Comparison of ENCODE assay signal across 1 cellular context in the genomic region with DNA sequence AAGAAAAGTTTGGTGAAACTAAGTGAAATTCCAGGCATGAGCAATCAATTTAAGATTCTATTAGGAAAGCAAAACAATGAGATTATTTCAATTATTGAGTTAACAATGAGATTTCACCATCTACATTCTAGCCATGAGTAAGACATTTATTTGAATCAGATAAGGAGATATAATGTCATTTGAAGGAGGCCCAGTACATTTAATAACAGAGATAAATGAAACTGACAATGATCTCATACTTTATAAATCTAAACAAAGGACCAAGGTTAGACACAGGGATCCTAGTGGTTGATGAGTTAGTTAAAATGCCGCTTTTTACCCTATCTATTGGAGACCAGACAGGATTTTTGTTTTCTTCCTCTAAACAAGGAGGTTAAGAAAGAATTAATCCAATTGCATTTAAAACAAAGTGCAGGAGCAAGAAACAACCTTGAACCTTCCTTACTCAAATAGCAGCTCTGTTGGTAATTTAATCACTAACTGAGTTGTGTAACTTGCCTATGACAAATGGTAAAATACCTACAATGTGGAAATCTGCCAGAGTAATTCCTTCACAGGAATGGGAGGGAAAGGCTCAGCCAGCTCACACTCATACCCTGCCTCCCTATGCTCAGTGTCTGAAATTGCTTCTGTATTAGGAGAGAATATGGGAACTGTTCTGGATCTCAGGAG.
TF ChIP-seq lines count a peak whose summit lies in the region.

No MANE protein-coding gene starts in this region.

TF ChIP-seq in HEK293, 187 proteins besides CTCF, POLR2A, EP300 and RAD21 (continued from another document):
- TF ChIP-seq, protein P1, sequence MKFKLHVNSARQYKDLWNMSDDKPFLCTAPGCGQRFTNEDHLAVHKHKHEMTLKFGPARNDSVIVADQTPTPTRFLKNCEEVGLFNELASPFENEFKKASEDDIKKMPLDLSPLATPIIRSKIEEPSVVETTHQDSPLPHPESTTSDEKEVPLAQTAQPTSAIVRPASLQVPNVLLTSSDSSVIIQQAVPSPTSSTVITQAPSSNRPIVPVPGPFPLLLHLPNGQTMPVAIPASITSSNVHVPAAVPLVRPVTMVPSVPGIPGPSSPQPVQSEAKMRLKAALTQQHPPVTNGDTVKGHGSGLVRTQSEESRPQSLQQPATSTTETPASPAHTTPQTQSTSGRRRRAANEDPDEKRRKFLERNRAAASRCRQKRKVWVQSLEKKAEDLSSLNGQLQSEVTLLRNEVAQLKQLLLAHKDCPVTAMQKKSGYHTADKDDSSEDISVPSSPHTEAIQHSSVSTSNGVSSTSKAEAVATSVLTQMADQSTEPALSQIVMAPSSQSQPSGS (tag by site-specific recombination; IDR thresholded peaks at IDR 0.05; ENCODE audit: low read depth): peak; percentile 41; the same call in 1 of the 2 replicates
- TF ChIP-seq SP7 (tag by site-specific recombination; IDR thresholded peaks at IDR 0.05) (0 out of 2 replicates have a peak, but pooled peaks have one; percentile 20), ZXDB (tag by site-specific recombination; IDR thresholded peaks at IDR 0.05) (peak; percentile 59; the same call in 1 of the 2 replicates), ZNF558 (tag by site-specific recombination; IDR thresholded peaks at IDR 0.05) (no peak), ZNF335 (tag by site-specific recombination; conservative IDR thresholded peaks at IDR 0.05) (peak; percentile 24; the same call in 1 of the 2 replicates), FEZF1 (tag by site-specific recombination; IDR thresholded peaks at IDR 0.05) (peak; percentile 58), ZNF670 (tag by site-specific recombination; IDR thresholded peaks at IDR 0.05; ENCODE audit: low read depth) (no peak), PRDM1 (tag by site-specific recombination; IDR thresholded peaks at IDR 0.05) (0 out of 2 replicates have a peak, but pooled peaks have one; percentile 45), ZNF2 (tag by site-specific recombination; IDR thresholded peaks at IDR 0.05) (0 out of 2 replicates have a peak, but pooled peaks have one; percentile 15), ZNF658 (tag by site-specific recombination; IDR thresholded peaks at IDR 0.05) (no peak), ZNF366 (tag by site-specific recombination; conservative IDR thresholded peaks at IDR 0.05) (peak; percentile 59), ZNF600 (tag by site-specific recombination; IDR thresholded peaks at IDR 0.05) (peak; percentile 82), ZNF544 (tag by site-specific recombination; IDR thresholded peaks at IDR 0.05) (no peak), ZBTB17 (tag by site-specific recombination; IDR thresholded peaks at IDR 0.05) (peak; percentile 70), ZIC2 (tag by site-specific recombination; IDR thresholded peaks at IDR 0.05) (no peak), ZNF660 (tag by site-specific recombination; IDR thresholded peaks at IDR 0.05) (peak; percentile 38; the same call in 1 of the 2 replicates), ZNF324 (tag by site-specific recombination; IDR thresholded peaks at IDR 0.05) (no peak), ZNF629 (tag by site-specific recombination; IDR thresholded peaks at IDR 0.05) (0 out of 2 replicates have a peak, but pooled peaks have one; percentile 36), ZNF843 (tag by site-specific recombination; IDR thresholded peaks at IDR 0.05) (peak; percentile 76), GLI2 (tag by site-specific recombination; IDR thresholded peaks at IDR 0.05; ENCODE audit: borderline replicate concordance, low read depth) (0 out of 2 replicates have a peak, but pooled peaks have one; percentile 18), ZNF341 (tag by site-specific recombination; IDR thresholded peaks at IDR 0.05; ENCODE audit: low read depth) (no peak), ZNF624 (tag by site-specific recombination; IDR thresholded peaks at IDR 0.05) (no peak), ZNF311 (tag by site-specific recombination; IDR thresholded peaks at IDR 0.05; ENCODE audit: borderline replicate concordance) (no peak)
- TF ChIP-seq, protein P2, sequence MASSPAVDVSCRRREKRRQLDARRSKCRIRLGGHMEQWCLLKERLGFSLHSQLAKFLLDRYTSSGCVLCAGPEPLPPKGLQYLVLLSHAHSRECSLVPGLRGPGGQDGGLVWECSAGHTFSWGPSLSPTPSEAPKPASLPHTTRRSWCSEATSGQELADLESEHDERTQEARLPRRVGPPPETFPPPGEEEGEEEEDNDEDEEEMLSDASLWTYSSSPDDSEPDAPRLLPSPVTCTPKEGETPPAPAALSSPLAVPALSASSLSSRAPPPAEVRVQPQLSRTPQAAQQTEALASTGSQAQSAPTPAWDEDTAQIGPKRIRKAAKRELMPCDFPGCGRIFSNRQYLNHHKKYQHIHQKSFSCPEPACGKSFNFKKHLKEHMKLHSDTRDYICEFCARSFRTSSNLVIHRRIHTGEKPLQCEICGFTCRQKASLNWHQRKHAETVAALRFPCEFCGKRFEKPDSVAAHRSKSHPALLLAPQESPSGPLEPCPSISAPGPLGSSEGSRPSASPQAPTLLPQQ (tag by site-specific recombination; IDR thresholded peaks at IDR 0.05): peak; percentile 49
- TF ChIP-seq, protein P3, sequence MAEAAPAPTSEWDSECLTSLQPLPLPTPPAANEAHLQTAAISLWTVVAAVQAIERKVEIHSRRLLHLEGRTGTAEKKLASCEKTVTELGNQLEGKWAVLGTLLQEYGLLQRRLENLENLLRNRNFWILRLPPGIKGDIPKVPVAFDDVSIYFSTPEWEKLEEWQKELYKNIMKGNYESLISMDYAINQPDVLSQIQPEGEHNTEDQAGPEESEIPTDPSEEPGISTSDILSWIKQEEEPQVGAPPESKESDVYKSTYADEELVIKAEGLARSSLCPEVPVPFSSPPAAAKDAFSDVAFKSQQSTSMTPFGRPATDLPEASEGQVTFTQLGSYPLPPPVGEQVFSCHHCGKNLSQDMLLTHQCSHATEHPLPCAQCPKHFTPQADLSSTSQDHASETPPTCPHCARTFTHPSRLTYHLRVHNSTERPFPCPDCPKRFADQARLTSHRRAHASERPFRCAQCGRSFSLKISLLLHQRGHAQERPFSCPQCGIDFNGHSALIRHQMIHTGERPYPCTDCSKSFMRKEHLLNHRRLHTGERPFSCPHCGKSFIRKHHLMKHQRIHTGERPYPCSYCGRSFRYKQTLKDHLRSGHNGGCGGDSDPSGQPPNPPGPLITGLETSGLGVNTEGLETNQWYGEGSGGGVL (tag by site-specific recombination; IDR thresholded peaks at IDR 0.05): peak; percentile 16; the same call in 1 of the 2 replicates
- TF ChIP-seq, protein P4, sequence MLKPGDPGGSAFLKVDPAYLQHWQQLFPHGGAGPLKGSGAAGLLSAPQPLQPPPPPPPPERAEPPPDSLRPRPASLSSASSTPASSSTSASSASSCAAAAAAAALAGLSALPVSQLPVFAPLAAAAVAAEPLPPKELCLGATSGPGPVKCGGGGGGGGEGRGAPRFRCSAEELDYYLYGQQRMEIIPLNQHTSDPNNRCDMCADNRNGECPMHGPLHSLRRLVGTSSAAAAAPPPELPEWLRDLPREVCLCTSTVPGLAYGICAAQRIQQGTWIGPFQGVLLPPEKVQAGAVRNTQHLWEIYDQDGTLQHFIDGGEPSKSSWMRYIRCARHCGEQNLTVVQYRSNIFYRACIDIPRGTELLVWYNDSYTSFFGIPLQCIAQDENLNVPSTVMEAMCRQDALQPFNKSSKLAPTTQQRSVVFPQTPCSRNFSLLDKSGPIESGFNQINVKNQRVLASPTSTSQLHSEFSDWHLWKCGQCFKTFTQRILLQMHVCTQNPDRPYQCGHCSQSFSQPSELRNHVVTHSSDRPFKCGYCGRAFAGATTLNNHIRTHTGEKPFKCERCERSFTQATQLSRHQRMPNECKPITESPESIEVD (tag by site-specific recombination; IDR thresholded peaks at IDR 0.05): peak; percentile 40; the same call in 1 of the 2 replicates
TF ChIP-seq in HEK293: peak in this region for 18.
